In genomic region chr3:62188547-62189375, GRCh38 we compare ENCODE assay signal across 8 cellular contexts.
DNase-seq lines count a peak whose midpoint lies in the region; ATAC-seq lines count a peak whose summit lies in the region.

No MANE protein-coding gene starts in this region.

- no peaks in the 10 kb centered on the region for H3K27me3 Mint-ChIP-seq in activated CD4-positive, alpha-beta memory T cell treated with anti-CD3 and anti-CD28 coated beads, Interleukin-2, amount 10 ng/mL, durations not matched to agents 7 days and 5 days

- H3K9me3 ChIP-seq in effector memory CD4-positive, alpha-beta T cell (ENCODE audit: control insufficient read depth, low read length) = no peaks in the 10 kb centered on the region

- peak; percentile 77 for ATAC-seq in GM19035 (IDR thresholded peaks at IDR 0.05; ENCODE audit: unreplicated experiment)
- peak; percentile 86 for ATAC-seq in HG03442 (IDR thresholded peaks at IDR 0.05; ENCODE audit: unreplicated experiment)

- no peak overlapping the region for H3K4me3 Mint-ChIP-seq in activated CD4-positive, alpha-beta memory T cell treated with anti-CD3 and anti-CD28 coated beads, Interleukin-2, amount 10 ng/mL, durations not matched to agents 7 days and 5 days

- peak; percentile 86 for DNase-seq in Ammon's horn (ENCODE audit: low spot score)
- DNase-seq in NCI-H748 treated with DMSO at 0.1 percent for 48 hours (lab: John Stamatoyannopoulos, UW) = peak; percentile 67
- DNase-seq in activated CD4-positive, alpha-beta memory T cell treated with anti-CD3 and anti-CD28 coated beads, Interleukin-2, amount 10 ng/mL, durations not matched to agents 7 days and 5 days = peak; percentile 61
- peak; percentile 5 to 17 (median 9) for DNase-seq in effector memory CD4-positive, alpha-beta T cell
- DNase-seq in midbrain (lab: John Stamatoyannopoulos, UW) = peak; percentile 77
- peak; percentile 27 for DNase-seq in stimulated activated CD8-positive, alpha-beta memory T cell treated with anti-CD3 and anti-CD28 coated beads, Interleukin-4, amount 100 ng/mL, for 24 hours (ENCODE audit: low read depth)

- no peak overlapping the region for H3K27ac Mint-ChIP-seq in activated CD4-positive, alpha-beta memory T cell treated with anti-CD3 and anti-CD28 coated beads, Interleukin-2, amount 10 ng/mL, durations not matched to agents 7 days and 5 days

- no peaks in the 10 kb centered on the region for H3K27me3 ChIP-seq in effector memory CD4-positive, alpha-beta T cell (replicated peaks; ENCODE audit: control insufficient read depth, insufficient read depth, low read length, poor library complexity, severe bottlenecking)

- no peaks in the 10 kb centered on the region for H3K9me3 Mint-ChIP-seq in activated CD4-positive, alpha-beta memory T cell treated with anti-CD3 and anti-CD28 coated beads, Interleukin-2, amount 10 ng/mL, durations not matched to agents 7 days and 5 days

- CTCF ChIA-PET in activated CD4-positive, alpha-beta memory T cell treated with anti-CD3 and anti-CD28 coated beads, Interleukin-2, amount 10 ng/mL, durations not matched to agents 7 days and 5 days (lab: Charles Lee) = interaction anchor here (0.9 to 3.4 kb wide), 5 partner anchors 12 to 807 kb away, joined by 3 to 22 read pairs (median 4); no protein-coding TSS in a partner anchor

- POLR2A ChIA-PET in activated CD4-positive, alpha-beta memory T cell treated with anti-CD3 and anti-CD28 coated beads, Interleukin-2, amount 10 ng/mL, durations not matched to agents 7 days and 5 days (lab: Charles Lee) = no interaction called here

- H3K36me3 ChIP-seq in effector memory CD4-positive, alpha-beta T cell (ENCODE audit: control insufficient read depth, insufficient read depth, low read length) = no peaks in the 10 kb centered on the region

- H3K4me1 Mint-ChIP-seq in activated CD4-positive, alpha-beta memory T cell treated with anti-CD3 and anti-CD28 coated beads, Interleukin-2, amount 10 ng/mL, durations not matched to agents 7 days and 5 days = no peaks in the 10 kb centered on the region

- H3K4me1 ChIP-seq in effector memory CD4-positive, alpha-beta T cell (ENCODE audit: control insufficient read depth, insufficient read depth, low read length, poor library complexity, severe bottlenecking) = no peaks in the 10 kb centered on the region

- H3K27ac ChIP-seq in effector memory CD4-positive, alpha-beta T cell (ENCODE audit: insufficient read depth, low read length, poor library complexity, severe bottlenecking) = no peak overlapping the region

- no peaks in the 10 kb centered on the region for H3K36me3 Mint-ChIP-seq in activated CD4-positive, alpha-beta memory T cell treated with anti-CD3 and anti-CD28 coated beads, Interleukin-2, amount 10 ng/mL, durations not matched to agents 7 days and 5 days (ENCODE audit: low read depth)

- H3K4me3 ChIP-seq in effector memory CD4-positive, alpha-beta T cell (ENCODE audit: insufficient read depth, low read depth, low read length, poor library complexity, severe bottlenecking) = no peak overlapping the region

Comparison
In these comparisons a context has a peak if more than half of its experiments do, and no peak if none do; other contexts are left out.
1. DNase-seq: peak in every context shown above with its lines; median percentile 86 in Ammon's horn; 77 in midbrain; 67 in NCI-H748 treated with DMSO at 0.1 percent for 48 hours; 61 in activated CD4-positive, alpha-beta memory T cell treated with anti-CD3 and anti-CD28 coated beads, Interleukin-2, amount 10 ng/mL, durations not matched to agents 7 days and 5 days; 27 in stimulated activated CD8-positive, alpha-beta memory T cell treated with anti-CD3 and anti-CD28 coated beads, Interleukin-4, amount 100 ng/mL, for 24 hours; 9 in effector memory CD4-positive, alpha-beta T cell.